In genomic region chr16:19488213-19488640, GRCh38 we compare ENCODE assay signal across 20 cellular contexts. TPM values are rescaled to one million over a fixed set of nuclear protein-coding genes. Genes with fewer than 3 reads are reported as not detected.
DNase-seq lines count a peak whose midpoint lies in the region; ATAC-seq and TF ChIP-seq lines count a peak whose summit lies in the region.
"Had no signal": no experiment of that assay in that cellular context is flagged by ENCODE, and none has a peak within 500 bp of the region (broad histone marks: within the 10 kb centered on the region; RNA-seq: fewer than 3 reads in every experiment).

No MANE protein-coding gene starts in this region.

- POLR2A ChIA-PET in activated CD4-positive, alpha-beta T cell treated with anti-CD3 and anti-CD28 coated beads for 36 hours (lab: Charles Lee): interaction anchor here (0.6 kb wide), 1 partner anchor 52 kb away, joined by 3 read pairs; no protein-coding TSS in a partner anchor

- peaks cover 6% of the 10 kb centered on the region for H3F3A ChIP-seq in neural progenitor cell (ENCODE audit: low read depth)

- intact Hi-C loops in Calu3 (cut with micrococcal nuclease; ENCODE audit: unreplicated experiment): no loop called here
- intact Hi-C loops in activated CD4-positive, alpha-beta T cell treated with anti-CD3 and anti-CD28 coated beads for 36 hours (cut with DNase I, micrococcal nuclease): no loop called here

- peaks cover 10% of the 10 kb centered on the region for H3K4me1 ChIP-seq in iPS-15b (ENCODE audit: control insufficient read depth, insufficient read depth, low read length)
- peaks cover 14% of the 10 kb centered on the region for H3K4me1 ChIP-seq in neural progenitor cell
- H3K4me1 ChIP-seq: gastroesophageal sphincter had no signal

- no peak for ATAC-seq in activated CD4-positive, alpha-beta T cell treated with anti-CD3 and anti-CD28 coated beads for 36 hours
- ATAC-seq: activated CD8-positive, alpha-beta T cell treated with anti-CD3 and anti-CD28 coated beads for 36 hours; gastroesophageal sphincter; Panc1 had no signal

- no peaks in the 10 kb centered on the region for H3K27me3 ChIP-seq in iPS-15b (ENCODE audit: control insufficient read depth, insufficient read depth, low read length)
- no peaks in the 10 kb centered on the region for H3K27me3 ChIP-seq in neural progenitor cell
- H3K27me3 ChIP-seq: gastroesophageal sphincter, neutrophil had no signal

- TF ChIP-seq CTCF in Calu3 (IDR thresholded peaks at IDR 0.05; ENCODE audit: unreplicated experiment) (no peak), neural progenitor cell (IDR thresholded peaks at IDR 0.05) (no peak)

- DNase-seq in Calu3: no peak
- peak; percentile 55 for DNase-seq in OCI-M2 (lab: John Stamatoyannopoulos, UW; ENCODE audit: unreplicated experiment)
- no peak for DNase-seq in neural progenitor cell (ENCODE audit: low spot score)
- no peak for DNase-seq in activated CD4-positive, alpha-beta T cell treated with anti-CD3 and anti-CD28 coated beads for 36 hours
- no peak for DNase-seq in activated CD8-positive, alpha-beta memory T cell treated with anti-CD3 and anti-CD28 coated beads for 24 hours
- DNase-seq in DMS 273 treated with DMSO at 0.1 percent for 48 hours (lab: John Stamatoyannopoulos, UW): no peak
- DNase-seq in NCI-H1930 (lab: John Stamatoyannopoulos, UW): no peak
- DNase-seq: activated CD8-positive, alpha-beta T cell treated with anti-CD3 and anti-CD28 coated beads for 36 hours; activated T-cell treated with anti-CD3 and anti-CD28 coated beads, Interleukin-2, amount 50 U/mL, for 48 hours; dermis blood vessel endothelial cell; immature natural killer cell; NCI-H748 treated with DMSO at 0.1 percent for 48 hours; SK-N-SH had no signal

- CTCF ChIA-PET in Calu3 (lab: Charles Lee): interaction anchor here (0.7 kb wide), 1 partner anchor 277 kb away, joined by 3 read pairs; no protein-coding TSS in a partner anchor
- CTCF ChIA-PET in activated CD4-positive, alpha-beta T cell treated with anti-CD3 and anti-CD28 coated beads for 36 hours (lab: Charles Lee): interaction anchor here (1.3 kb wide), 1 partner anchor 15 kb away, joined by 5 read pairs; no protein-coding TSS in a partner anchor

- peak overlapping the region; percentile 21 for H3K4me2 ChIP-seq in neural progenitor cell
- H3K4me2 ChIP-seq: SK-N-SH had no signal

- H3K36me3 Mint-ChIP-seq in Calu3 (ENCODE audit: insufficient read depth, unreplicated experiment) (peaks cover 91% of the 10 kb centered on the region), neural progenitor cell (no peaks in the 10 kb centered on the region)
- H3K36me3 Mint-ChIP-seq in activated CD4-positive, alpha-beta T cell treated with anti-CD3 and anti-CD28 coated beads for 36 hours (ENCODE audit: low read depth): no peaks in the 10 kb centered on the region
- H3K36me3 Mint-ChIP-seq: activated naive CD8-positive, alpha-beta T cell; brain; immature natural killer cell had no signal

- H3K9me3 Mint-ChIP-seq in Calu3 (ENCODE audit: low read depth, unreplicated experiment): no peaks in the 10 kb centered on the region
- H3K9me3 Mint-ChIP-seq in neural progenitor cell: no peaks in the 10 kb centered on the region
- no peaks in the 10 kb centered on the region for H3K9me3 Mint-ChIP-seq in activated CD4-positive, alpha-beta T cell treated with anti-CD3 and anti-CD28 coated beads for 36 hours (ENCODE audit: low read depth)
- H3K9me3 Mint-ChIP-seq: activated CD8-positive, alpha-beta T cell treated with anti-CD3 and anti-CD28 coated beads for 36 hours; brain; immature natural killer cell had no signal

- H3K4me1 Mint-ChIP-seq in Calu3 (ENCODE audit: low read depth, unreplicated experiment) (peaks cover 23% of the 10 kb centered on the region), neural progenitor cell (peaks cover 16% of the 10 kb centered on the region)
- H3K4me1 Mint-ChIP-seq in activated CD4-positive, alpha-beta T cell treated with anti-CD3 and anti-CD28 coated beads for 36 hours: no peaks in the 10 kb centered on the region
- H3K4me1 Mint-ChIP-seq: brain, immature natural killer cell had no signal

- H3K9ac ChIP-seq in iPS-15b (ENCODE audit: low read depth, low read length) (no peak overlapping the region), neural progenitor cell (no peak overlapping the region)
- H3K9ac ChIP-seq: SK-N-SH had no signal

- H3K36me3 ChIP-seq in iPS-15b (ENCODE audit: control insufficient read depth, insufficient read depth, low read length) (no peaks in the 10 kb centered on the region), neural progenitor cell (no peaks in the 10 kb centered on the region)
- H3K36me3 ChIP-seq: gastroesophageal sphincter, neutrophil had no signal

- peak overlapping the region; percentile 58 for H3K27ac Mint-ChIP-seq in Calu3 (ENCODE audit: unreplicated experiment)
- H3K27ac Mint-ChIP-seq in neural progenitor cell: no peak overlapping the region
- no peak overlapping the region for H3K27ac Mint-ChIP-seq in activated CD4-positive, alpha-beta T cell treated with anti-CD3 and anti-CD28 coated beads for 36 hours
- H3K27ac Mint-ChIP-seq: activated CD8-positive, alpha-beta T cell treated with anti-CD3 and anti-CD28 coated beads for 36 hours; activated naive CD8-positive, alpha-beta T cell; brain had no signal

- no peaks in the 10 kb centered on the region for H3K9me3 ChIP-seq in iPS-15b (ENCODE audit: control insufficient read depth, insufficient read depth, low read length)
- H3K9me3 ChIP-seq in neural progenitor cell (ENCODE audit: low read depth): no peaks in the 10 kb centered on the region
- H3K9me3 ChIP-seq: gastroesophageal sphincter, neutrophil, SK-N-SH had no signal

- H3K4me3 Mint-ChIP-seq in Calu3 (ENCODE audit: low read depth, unreplicated experiment): no peak overlapping the region
- H3K4me3 Mint-ChIP-seq in neural progenitor cell: no peak overlapping the region
- no peak overlapping the region for H3K4me3 Mint-ChIP-seq in activated CD4-positive, alpha-beta T cell treated with anti-CD3 and anti-CD28 coated beads for 36 hours
- H3K4me3 Mint-ChIP-seq: activated CD8-positive, alpha-beta T cell treated with anti-CD3 and anti-CD28 coated beads for 36 hours; activated naive CD8-positive, alpha-beta T cell; brain; immature natural killer cell had no signal

- H2AFZ ChIP-seq in neural progenitor cell (replicated peaks): peak overlapping the region; percentile 72

- H3K27ac ChIP-seq in neural progenitor cell: no peak overlapping the region
- H3K27ac ChIP-seq: gastroesophageal sphincter, neutrophil, VCaP had no signal

- BruUV-seq in Calu3 (replicated peaks; lab: Mats Ljungman, UMichigan): no TSS peak

- no peaks in the 10 kb centered on the region for H4K20me1 ChIP-seq in neural progenitor cell (ENCODE audit: low read depth)

- no peaks in the 10 kb centered on the region for H3K79me2 ChIP-seq in neural progenitor cell (ENCODE audit: low read depth)

- no peaks in the 10 kb centered on the region for H3K27me3 Mint-ChIP-seq in Calu3 (ENCODE audit: unreplicated experiment)
- H3K27me3 Mint-ChIP-seq in neural progenitor cell (ENCODE audit: insufficient read depth, low read depth): peaks cover 4% of the 10 kb centered on the region
- H3K27me3 Mint-ChIP-seq in activated CD4-positive, alpha-beta T cell treated with anti-CD3 and anti-CD28 coated beads for 36 hours: no peaks in the 10 kb centered on the region
- H3K27me3 Mint-ChIP-seq: activated CD8-positive, alpha-beta T cell treated with anti-CD3 and anti-CD28 coated beads for 36 hours; activated naive CD8-positive, alpha-beta T cell had no signal

- H3K4me3 ChIP-seq in iPS-15b (ENCODE audit: low read depth, low read length) (peak overlapping the region; percentile 38), neural progenitor cell (no peak overlapping the region)
- H3K4me3 ChIP-seq: gastroesophageal sphincter had no signal

RNA-seq across cellular contexts. Expression of gene GDE1, which starts 33.7 kb away (rescaled TPM):
- total RNA-seq in Calu3 (2022): 89.6 and 98.2 TPM in 2 replicates
- total RNA-seq in neural progenitor cell (ENCODE audit: low replicate concordance): 43.0 and 43.4 TPM in 2 replicates
- total RNA-seq in activated CD4-positive, alpha-beta T cell treated with anti-CD3 and anti-CD28 coated beads for 36 hours: 10 to 100 TPM; 13.8 to 18.1 TPM

RNA-seq across cellular contexts. Expression of gene CCP110, which starts 35.5 kb away (rescaled TPM):
- 27.5 and 34.4 TPM in 2 replicates for total RNA-seq in Calu3 (2022)
- 21.5 and 32.7 TPM in 2 replicates for total RNA-seq in neural progenitor cell (ENCODE audit: low replicate concordance)
- 10 to 100 TPM; 24.1 to 25.5 TPM for total RNA-seq in activated CD4-positive, alpha-beta T cell treated with anti-CD3 and anti-CD28 coated beads for 36 hours
